Comparison of ENCODE assay signal across 9 cellular contexts in the genomic region with DNA sequence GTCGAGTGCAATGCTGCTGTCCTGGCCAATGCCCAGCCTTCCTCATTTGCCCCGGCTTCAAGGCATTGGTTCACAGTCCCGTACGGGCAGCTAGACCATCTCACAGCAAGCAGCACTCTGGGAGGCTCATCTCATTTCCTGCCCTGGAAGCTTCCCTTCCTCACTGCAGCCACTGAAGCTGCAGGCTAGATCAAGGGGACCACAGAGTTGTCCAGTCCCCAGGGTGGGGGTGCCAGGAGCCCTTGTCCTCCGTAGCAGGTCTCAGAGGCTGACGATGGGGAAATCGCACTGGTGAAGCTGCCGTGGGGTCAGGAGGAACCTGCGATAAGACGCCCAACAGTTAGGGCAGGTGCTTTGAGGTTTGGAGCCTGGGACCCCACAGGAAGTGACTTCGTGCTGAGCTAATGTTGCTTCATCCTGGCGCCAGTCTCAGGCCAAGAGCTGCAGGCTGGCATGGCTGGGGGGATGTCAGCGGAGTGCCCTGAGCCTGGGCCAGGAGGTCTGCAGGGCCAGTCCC. TPM values are rescaled to one million over a fixed set of nuclear protein-coding genes. Genes with fewer than 3 reads are reported as not detected.
DNase-seq lines count a peak whose midpoint lies in the region; ATAC-seq and FAIRE-seq lines count a peak whose summit lies in the region.
"Had no signal": no experiment of that assay in that cellular context is flagged by ENCODE, and none has a peak within 500 bp of the region (broad histone marks: within the 10 kb centered on the region; RNA-seq: fewer than 3 reads in every experiment).

A gene with protein sequence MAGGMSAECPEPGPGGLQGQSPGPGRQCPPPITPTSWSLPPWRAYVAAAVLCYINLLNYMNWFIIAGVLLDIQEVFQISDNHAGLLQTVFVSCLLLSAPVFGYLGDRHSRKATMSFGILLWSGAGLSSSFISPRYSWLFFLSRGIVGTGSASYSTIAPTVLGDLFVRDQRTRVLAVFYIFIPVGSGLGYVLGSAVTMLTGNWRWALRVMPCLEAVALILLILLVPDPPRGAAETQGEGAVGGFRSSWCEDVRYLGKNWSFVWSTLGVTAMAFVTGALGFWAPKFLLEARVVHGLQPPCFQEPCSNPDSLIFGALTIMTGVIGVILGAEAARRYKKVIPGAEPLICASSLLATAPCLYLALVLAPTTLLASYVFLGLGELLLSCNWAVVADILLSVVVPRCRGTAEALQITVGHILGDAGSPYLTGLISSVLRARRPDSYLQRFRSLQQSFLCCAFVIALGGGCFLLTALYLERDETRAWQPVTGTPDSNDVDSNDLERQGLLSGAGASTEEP (plus strand): TSS at position 426 of the 517 bp plus-strand sequence. CDS start 28 bp downstream, at position 454.

- ATAC-seq in GM18502 (IDR thresholded peaks at IDR 0.05; ENCODE audit: poor library complexity, unreplicated experiment) (no peak), HG03175 (IDR thresholded peaks at IDR 0.05; ENCODE audit: unreplicated experiment) (no peak)

- no peaks in the 10 kb centered on the region for H3K9me3 Mint-ChIP-seq in activated CD4-positive, alpha-beta memory T cell treated with anti-CD3 and anti-CD28 coated beads, Interleukin-2, amount 10 ng/mL, durations not matched to agents 7 days and 5 days
- H3K9me3 Mint-ChIP-seq in immature natural killer cell, result no peaks in the 10 kb centered on the region

- no peaks in the 10 kb centered on the region for H3K27me3 ChIP-seq in MG63

- no peaks in the 10 kb centered on the region for H3K9me3 ChIP-seq in MG63

- POLR2A ChIA-PET in activated CD4-positive, alpha-beta memory T cell treated with anti-CD3 and anti-CD28 coated beads, Interleukin-2, amount 10 ng/mL, durations not matched to agents 7 days and 5 days (lab: Charles Lee), result interaction anchor here (0.8 to 1.4 kb wide), 2 partner anchors 13 to 289 kb away, joined by 3 to 4 read pairs; no protein-coding TSS in a partner anchor

- H3K4me1 Mint-ChIP-seq in activated CD4-positive, alpha-beta memory T cell treated with anti-CD3 and anti-CD28 coated beads, Interleukin-2, amount 10 ng/mL, durations not matched to agents 7 days and 5 days, result peaks cover 34% of the 10 kb centered on the region
- H3K4me1 Mint-ChIP-seq in immature natural killer cell, result peaks cover 14 to 23% of the 10 kb centered on the region in 2 donors

- peak within 1 kb of the TSS; percentile 78 for H3K27ac Mint-ChIP-seq in activated CD4-positive, alpha-beta memory T cell treated with anti-CD3 and anti-CD28 coated beads, Interleukin-2, amount 10 ng/mL, durations not matched to agents 7 days and 5 days
- peak within 1 kb of the TSS in 1 of 6 donors; percentile 3 for H3K27ac Mint-ChIP-seq in immature natural killer cell

- peak; percentile 64 for DNase-seq in Ammon's horn (ENCODE audit: low spot score)
- DNase-seq in MG63, result peak; percentile 25
- DNase-seq in activated CD4-positive, alpha-beta memory T cell treated with anti-CD3 and anti-CD28 coated beads, Interleukin-2, amount 10 ng/mL, durations not matched to agents 7 days and 5 days, result peak; percentile 63
- peak; percentile 49 to 62 (median 55) for DNase-seq in immature natural killer cell
- DNase-seq in RCC 7860 (ENCODE audit: low spot score), result no peak
- DNase-seq in NCI-H748 (lab: John Stamatoyannopoulos, UW; ENCODE audit: unreplicated experiment), result no peak

- H3K27me3 Mint-ChIP-seq in activated CD4-positive, alpha-beta memory T cell treated with anti-CD3 and anti-CD28 coated beads, Interleukin-2, amount 10 ng/mL, durations not matched to agents 7 days and 5 days, result peaks cover 5% of the 10 kb centered on the region
- peaks cover 10 to 30% (median 30%) of the 10 kb centered on the region in 3 donors for H3K27me3 Mint-ChIP-seq in immature natural killer cell (ENCODE audit: low read depth in 3 of 3)

- H3K4me3 Mint-ChIP-seq in activated CD4-positive, alpha-beta memory T cell treated with anti-CD3 and anti-CD28 coated beads, Interleukin-2, amount 10 ng/mL, durations not matched to agents 7 days and 5 days, result peak within 1 kb of the TSS; percentile 58
- peak within 1 kb of the TSS in 3 of 5 donors; percentile 18 to 65 (median 53) for H3K4me3 Mint-ChIP-seq in immature natural killer cell

- FAIRE-seq in RCC 7860 (lab: Jason Lieb, UNC), result no peak

- CTCF ChIA-PET in activated CD4-positive, alpha-beta memory T cell treated with anti-CD3 and anti-CD28 coated beads, Interleukin-2, amount 10 ng/mL, durations not matched to agents 7 days and 5 days (lab: Charles Lee), result interaction anchor here (0.6 to 1.7 kb wide), 3 partner anchors 13 to 19 kb away, joined by 3 to 10 read pairs (median 3); no protein-coding TSS in a partner anchor

- H3K36me3 ChIP-seq in MG63, result no peaks in the 10 kb centered on the region

- H3K36me3 Mint-ChIP-seq in activated CD4-positive, alpha-beta memory T cell treated with anti-CD3 and anti-CD28 coated beads, Interleukin-2, amount 10 ng/mL, durations not matched to agents 7 days and 5 days (ENCODE audit: low read depth), result peaks cover 2% of the 10 kb centered on the region
- no peaks in the 10 kb centered on the region for H3K36me3 Mint-ChIP-seq in immature natural killer cell

- no peak within 1 kb of the TSS for H3K4me3 ChIP-seq in MG63

RNA-seq across cellular contexts. Expression of the gene that starts here (rescaled TPM):
- 1.3 TPM in 1 of 2 replicates, not detected in the other for total RNA-seq in MG63 (2014; rRNA removed; shearing (Covaris generic); ENCODE audit: low replicate concordance)
- total RNA-seq in activated CD4-positive, alpha-beta memory T cell treated with anti-CD3 and anti-CD28 coated beads, Interleukin-2, amount 10 ng/mL, durations not matched to agents 7 days and 5 days, result 10 to 100 TPM; 14.1 to 14.2 TPM
- polyA plus RNA-seq in immature natural killer cell, result 1 to 10 TPM; 2.7 to 7.3 (median 2.8) TPM
- polyA plus RNA-seq: BJ had no signal

Comparison
In these comparisons a context has a peak if more than half of its experiments do, and no peak if none do; other contexts are left out.
1. DNase-seq: peak in Ammon's horn (single experiment), MG63 (single experiment), activated CD4-positive, alpha-beta memory T cell treated with anti-CD3 and anti-CD28 coated beads, Interleukin-2, amount 10 ng/mL, durations not matched to agents 7 days and 5 days (single experiment) and immature natural killer cell (3 of 3); none in RCC 7860 (single experiment) and NCI-H748 (single experiment).